ENCODE assay signal across 11 cellular contexts in the genomic region with DNA sequence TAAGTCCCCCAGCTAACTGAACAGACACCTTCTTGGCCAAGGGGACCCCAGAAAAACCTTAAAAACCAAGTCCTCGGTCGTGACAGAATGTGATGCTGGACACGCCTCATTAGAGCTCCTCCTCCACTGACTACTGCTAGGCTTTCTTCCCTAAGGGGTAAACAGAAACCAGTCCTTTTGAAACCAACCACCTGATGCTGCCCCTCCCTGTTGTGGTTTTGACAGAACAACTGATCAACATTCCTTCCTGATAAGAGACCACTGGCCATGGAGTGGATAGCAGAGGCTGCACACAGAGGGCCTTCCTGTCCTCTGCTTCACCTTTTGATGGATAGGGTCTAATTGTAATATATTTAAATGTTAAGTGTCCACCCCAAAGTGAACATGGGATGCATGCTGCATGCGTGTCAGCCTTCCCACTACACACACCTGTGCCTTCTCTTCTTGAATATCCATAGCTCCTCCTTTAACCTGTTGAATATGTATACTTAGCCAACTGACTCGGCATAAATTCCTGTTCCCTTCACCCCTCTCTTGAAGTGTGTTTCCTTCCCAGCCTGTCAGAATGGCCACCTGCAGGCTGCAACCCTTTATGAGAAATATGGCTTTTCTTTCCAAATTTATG. TPM values are rescaled to one million over a fixed set of nuclear protein-coding genes. Genes with fewer than 3 reads are reported as not detected.
A peak's percentile ranks its signal among the peaks of the same experiment; 100 is the strongest.
DNase-seq lines count a peak whose midpoint lies in the region; ATAC-seq and TF ChIP-seq lines count a peak whose summit lies in the region.
"Had no signal": no experiment of that assay in that cellular context is flagged by ENCODE, and none has a peak within 500 bp of the region (broad histone marks: within the 10 kb centered on the region; RNA-seq: fewer than 3 reads in every experiment).

No MANE protein-coding gene starts in this region.

- H3K27me3 ChIP-seq in CD4-positive, alpha-beta memory T cell (ENCODE audit: insufficient read depth, low read length) = no peaks in the 10 kb centered on the region

- H3K9me3 Mint-ChIP-seq in CD4-positive, alpha-beta memory T cell = no peaks in the 10 kb centered on the region
- peaks cover 12% of the 10 kb centered on the region for H3K9me3 Mint-ChIP-seq in WTC11
- H3K9me3 Mint-ChIP-seq in activated T-helper 17 cell treated with anti-CD3 and anti-CD28 coated beads, Interleukin-2, amount 50 U/mL, for 72 hours = no peaks in the 10 kb centered on the region
- H3K9me3 Mint-ChIP-seq: activated T-helper 1 cell treated with anti-CD3 and anti-CD28 coated beads, Interleukin-12 subunit alpha, Interleukin-12 subunit beta, Interleukin-2, Interleukin-4 antibody, amounts not matched to agents 30 ng/mL and 10 ng/mL and 1 ng/mL, durations not matched to agents 14 hours and 24 hours and 36 hours had no signal

- H3K4me1 Mint-ChIP-seq in CD4-positive, alpha-beta memory T cell = peaks cover 13 to 20% (median 17%) of the 10 kb centered on the region in 4 donors
- peaks cover 3% of the 10 kb centered on the region for H3K4me1 Mint-ChIP-seq in WTC11
- H3K4me1 Mint-ChIP-seq in activated T-helper 17 cell treated with anti-CD3 and anti-CD28 coated beads, Interleukin-2, amount 50 U/mL, for 72 hours = peaks cover 12% of the 10 kb centered on the region

- POLR2A ChIA-PET in CD4-positive, alpha-beta memory T cell (lab: Charles Lee; ENCODE audit: partially characterized antibody) = no interaction called here
- POLR2A ChIA-PET in WTC11 (lab: Charles Lee) = no interaction called here

- peak overlapping the region in 2 of 7 donors; percentile 9 to 17 for H3K27ac Mint-ChIP-seq in CD4-positive, alpha-beta memory T cell
- H3K27ac Mint-ChIP-seq in WTC11 = no peak overlapping the region
- no peak overlapping the region for H3K27ac Mint-ChIP-seq in activated T-helper 17 cell treated with anti-CD3 and anti-CD28 coated beads, Interleukin-2, amount 50 U/mL, for 72 hours
- H3K27ac Mint-ChIP-seq: activated T-helper 1 cell treated with anti-CD3 and anti-CD28 coated beads, Interleukin-12 subunit alpha, Interleukin-12 subunit beta, Interleukin-2, Interleukin-4 antibody, amounts not matched to agents 30 ng/mL and 10 ng/mL and 1 ng/mL, durations not matched to agents 14 hours and 24 hours and 36 hours had no signal

- CTCF ChIA-PET in CD4-positive, alpha-beta memory T cell (lab: Charles Lee; ENCODE audit: partially characterized antibody) = interaction anchor here (0.7 to 7.3 kb wide), 4 partner anchors 16 to 107 kb away, joined by 3 to 33 read pairs (median 5); no protein-coding TSS in a partner anchor
- CTCF ChIA-PET in WTC11 (lab: Charles Lee) = interaction anchor here (1.9 to 2.0 kb wide), 2 partner anchors 17 kb away, joined by 4 to 5 read pairs; no protein-coding TSS in a partner anchor

- H3K36me3 ChIP-seq in CD4-positive, alpha-beta memory T cell (ENCODE audit: insufficient read depth, low read length) = no peaks in the 10 kb centered on the region

- ATAC-seq in GM19395 (IDR thresholded peaks at IDR 0.05; ENCODE audit: unreplicated experiment) (peak; percentile 82), HG03520 (IDR thresholded peaks at IDR 0.05; ENCODE audit: unreplicated experiment) (peak; percentile 57), WTC11 (0 out of 2 replicates have a peak, but pooled peaks have one; percentile 34), HG03442 (IDR thresholded peaks at IDR 0.05; ENCODE audit: unreplicated experiment) (no peak)
- ATAC-seq in activated T-helper 17 cell treated with anti-CD3 and anti-CD28 coated beads, Interleukin-2, amount 50 U/mL, for 72 hours (replicated peaks) = no peak
- ATAC-seq: Panc1 had no signal

- intact Hi-C loops in CD4-positive, alpha-beta memory T cell (cut with micrococcal nuclease) = no loop called here

- H3K27me3 Mint-ChIP-seq in CD4-positive, alpha-beta memory T cell = no peaks in the 10 kb centered on the region
- H3K27me3 Mint-ChIP-seq in WTC11 (ENCODE audit: low read depth) = no peaks in the 10 kb centered on the region
- H3K27me3 Mint-ChIP-seq in activated T-helper 17 cell treated with anti-CD3 and anti-CD28 coated beads, Interleukin-2, amount 50 U/mL, for 72 hours = no peaks in the 10 kb centered on the region

- TF ChIP-seq CTCF in WTC11 (IDR thresholded peaks at IDR 0.05) = no peak

- no peaks in the 10 kb centered on the region for H3K36me3 Mint-ChIP-seq in CD4-positive, alpha-beta memory T cell
- H3K36me3 Mint-ChIP-seq in WTC11 = peaks cover 4% of the 10 kb centered on the region
- no peaks in the 10 kb centered on the region for H3K36me3 Mint-ChIP-seq in activated T-helper 17 cell treated with anti-CD3 and anti-CD28 coated beads, Interleukin-2, amount 50 U/mL, for 72 hours (ENCODE audit: low read depth)

- H3K27ac ChIP-seq in CD4-positive, alpha-beta memory T cell (ENCODE audit: low read depth, low read length) = no peak overlapping the region
- H3K27ac ChIP-seq: C4-2B had no signal

- H3K9me3 ChIP-seq in CD4-positive, alpha-beta memory T cell (ENCODE audit: control insufficient read depth in 1 of 2, low read length in 2 of 2) = no peaks in the 10 kb centered on the region

- H3K4me1 ChIP-seq in CD4-positive, alpha-beta memory T cell (ENCODE audit: insufficient read depth, low read length) = peaks cover 9% of the 10 kb centered on the region

- peak in 1 of 5 donors; percentile 11 for DNase-seq in CD4-positive, alpha-beta memory T cell
- DNase-seq in WTC11 (ENCODE audit: low spot score) (no peak), HPDE6-E6E7 (ENCODE audit: extremely low spot score) (no peak), NCI-H2227 treated with DMSO at 0.1 percent for 48 hours (lab: John Stamatoyannopoulos, UW) (no peak)

- no peak overlapping the region for H3K4me3 ChIP-seq in CD4-positive, alpha-beta memory T cell (ENCODE audit: low read length in 2 of 2)

- H3K4me3 Mint-ChIP-seq in CD4-positive, alpha-beta memory T cell = peak overlapping the region in 5 of 8 donors; percentile 24 to 46 (median 27)
- H3K4me3 Mint-ChIP-seq in WTC11 = no peak overlapping the region
- H3K4me3 Mint-ChIP-seq in activated T-helper 17 cell treated with anti-CD3 and anti-CD28 coated beads, Interleukin-2, amount 50 U/mL, for 72 hours = no peak overlapping the region
- H3K4me3 Mint-ChIP-seq: activated T-helper 1 cell treated with anti-CD3 and anti-CD28 coated beads, Interleukin-12 subunit alpha, Interleukin-12 subunit beta, Interleukin-2, Interleukin-4 antibody, amounts not matched to agents 30 ng/mL and 10 ng/mL and 1 ng/mL, durations not matched to agents 14 hours and 24 hours and 36 hours had no signal

TF ChIP-seq in WTC11, 78 proteins besides CTCF, POLR2A, EP300 and RAD21:
- TF ChIP-seq TP53 (CRISPR knock-in tag; IDR thresholded peaks at IDR 0.05) (no peak), ZNF263 (CRISPR knock-in tag; IDR thresholded peaks at IDR 0.05; ENCODE audit: low read depth) (no peak), TCF7 (CRISPR knock-in tag; IDR thresholded peaks at IDR 0.05; ENCODE audit: low read depth) (no peak), NR2C2 (CRISPR knock-in tag; IDR thresholded peaks at IDR 0.05) (no peak), GRHL2 (CRISPR knock-in tag; IDR thresholded peaks at IDR 0.05; ENCODE audit: insufficient replicate concordance, severe bottlenecking) (no peak), PRRX2 (CRISPR knock-in tag; IDR thresholded peaks at IDR 0.05) (no peak), CREB1 (CRISPR knock-in tag; IDR thresholded peaks at IDR 0.05) (no peak), SP1 (CRISPR knock-in tag; conservative IDR thresholded peaks at IDR 0.05) (no peak), ZNF219 (CRISPR knock-in tag; IDR thresholded peaks at IDR 0.05; ENCODE audit: borderline replicate concordance) (no peak), GTF2I (CRISPR knock-in tag; conservative IDR thresholded peaks at IDR 0.05) (no peak), FOXP1 (CRISPR knock-in tag; IDR thresholded peaks at IDR 0.05; ENCODE audit: borderline replicate concordance) (no peak)

RNA-seq across cellular contexts. Expression of a gene that starts 27.9 kb away (rescaled TPM):
- not detected for total RNA-seq in CD4-positive, alpha-beta memory T cell
- polyA plus RNA-seq in CD4-positive, alpha-beta memory T cell = not detected
- 3.3 to 4.4 TPM (median 4.1 TPM) in 3 replicates for total RNA-seq in WTC11 (2021)
- total RNA-seq in activated T-helper 17 cell treated with anti-CD3 and anti-CD28 coated beads, Interleukin-2, amount 50 U/mL, for 72 hours = under 1 TPM; 0.13 to 0.37 TPM
- total RNA-seq: activated T-helper 1 cell treated with anti-CD3 and anti-CD28 coated beads, Interleukin-12 subunit alpha, Interleukin-12 subunit beta, Interleukin-2, Interleukin-4 antibody, amounts not matched to agents 30 ng/mL and 10 ng/mL and 1 ng/mL, durations not matched to agents 14 hours and 24 hours and 36 hours had no signal

Comparison
In these comparisons a context has a peak if more than half of its experiments do, and no peak if none do; other contexts are left out.
1. H3K4me3 Mint-ChIP-seq: peak in CD4-positive, alpha-beta memory T cell (5 of 8); none in WTC11 (single experiment) and activated T-helper 17 cell treated with anti-CD3 and anti-CD28 coated beads, Interleukin-2, amount 50 U/mL, for 72 hours (single experiment).
2. ATAC-seq: peak in GM19395 (single experiment), HG03520 (single experiment) and WTC11 (single experiment); none in HG03442 (single experiment) and activated T-helper 17 cell treated with anti-CD3 and anti-CD28 coated beads, Interleukin-2, amount 50 U/mL, for 72 hours (single experiment).